Comparison of ENCODE assay signal across 8 cellular contexts in genomic region chr15:52790166-52790708, GRCh38. TPM values are rescaled to one million over a fixed set of nuclear protein-coding genes. Genes with fewer than 3 reads are reported as not detected.
A peak's percentile ranks its signal among the peaks of the same experiment; 100 is the strongest.
DNase-seq lines count a peak whose midpoint lies in the region; ATAC-seq and TF ChIP-seq lines count a peak whose summit lies in the region.

TSS of gene ONECUT1 (minus strand) at chr15:52790336. CDS start at chr15:52789884, 452 bp downstream.

- peak; percentile 60 for ATAC-seq in GM21423 (IDR thresholded peaks at IDR 0.05; ENCODE audit: unreplicated experiment)

- H3K4me3 ChIP-seq in HUES48 (ENCODE audit: low read depth, low read length) (peak within 1 kb of the TSS; percentile 66), astrocyte of the cerebellum (ENCODE audit: low read depth, low read length) (peak within 1 kb of the TSS; percentile 45), iPS-20b (ENCODE audit: low read length) (peak within 1 kb of the TSS; percentile 63), smooth muscle cell (peak within 1 kb of the TSS; percentile 71)

- H3K4me2 ChIP-seq in smooth muscle cell, result peak within 1 kb of the TSS; percentile 98

- H3K9ac ChIP-seq in HUES48 (ENCODE audit: low read depth, low read length) (no peak within 1 kb of the TSS), iPS-20b (ENCODE audit: low read depth, low read length) (no peak within 1 kb of the TSS), smooth muscle cell (ENCODE audit: low read depth) (no peak within 1 kb of the TSS)

- H3K27me3 ChIP-seq in HUES48 (ENCODE audit: control insufficient read depth, insufficient read depth, low read length) (peaks cover 99% of the 10 kb centered on the region), iPS-20b (ENCODE audit: insufficient read depth, low read length) (peaks cover 99% of the 10 kb centered on the region), smooth muscle cell (ENCODE audit: low read depth) (peaks cover 94% of the 10 kb centered on the region)

- DNase-seq in Daoy (ENCODE audit: low read depth), result peak; percentile 91
- DNase-seq in SHP77 treated with DMSO at 0.1 percent for 48 hours (lab: John Stamatoyannopoulos, UW), result peak; percentile 9
- no peak for DNase-seq in astrocyte of the cerebellum (ENCODE audit: low read depth)
- peak; percentile 51 for DNase-seq in smooth muscle cell (lab: John Stamatoyannopoulos, UW; ENCODE audit: unreplicated experiment)
- no peak for DNase-seq in NCI-H187 treated with DMSO at 0.1 percent for 48 hours (lab: John Stamatoyannopoulos, UW)

- in situ Hi-C loops in astrocyte of the cerebellum (cut with HindIII; ENCODE audit: low sequenced_read_pairs), result loop anchor here (25.0 kb wide), 1 partner anchor 922 kb away; no protein-coding TSS in a partner anchor

- H3K4me1 ChIP-seq in HUES48 (ENCODE audit: control insufficient read depth, insufficient read depth, low read length), result peaks cover 81% of the 10 kb centered on the region
- peaks cover 34% of the 10 kb centered on the region for H3K4me1 ChIP-seq in iPS-20b (ENCODE audit: insufficient read depth, low read length)
- H3K4me1 ChIP-seq in smooth muscle cell (ENCODE audit: low read depth), result peaks cover 18% of the 10 kb centered on the region

- no peaks in the 10 kb centered on the region for H3K36me3 ChIP-seq in HUES48 (ENCODE audit: control insufficient read depth, insufficient read depth, low read length)
- no peaks in the 10 kb centered on the region for H3K36me3 ChIP-seq in iPS-20b (ENCODE audit: insufficient read depth, low read depth, low read length)
- H3K36me3 ChIP-seq in smooth muscle cell (ENCODE audit: low read depth), result no peaks in the 10 kb centered on the region

- H3F3A ChIP-seq in smooth muscle cell (ENCODE audit: low read depth), result peaks cover 8% of the 10 kb centered on the region

- 2% methylated on average over 63 of the region's 65 CpGs for WGBS in smooth muscle cell (ENCODE audit: low lambda C conversion rate)

- H3K9me3 ChIP-seq in HUES48 (ENCODE audit: control insufficient read depth, insufficient read depth, low read length) (no peaks in the 10 kb centered on the region), iPS-20b (ENCODE audit: insufficient read depth, low read depth, low read length) (no peaks in the 10 kb centered on the region), smooth muscle cell (replicated peaks; ENCODE audit: low read depth) (no peaks in the 10 kb centered on the region)

- H3K79me2 ChIP-seq in smooth muscle cell (ENCODE audit: low read depth), result no peaks in the 10 kb centered on the region

- TF ChIP-seq CTCF in astrocyte of the cerebellum (IDR thresholded peaks at IDR 0.05; ENCODE audit: low read depth, low read length, missing control alignments) (no peak), smooth muscle cell (IDR thresholded peaks at IDR 0.05; ENCODE audit: borderline replicate concordance, insufficient read depth, poor library complexity, severe bottlenecking) (no peak)

- peaks cover 5% of the 10 kb centered on the region for H4K20me1 ChIP-seq in smooth muscle cell (ENCODE audit: low read depth)

- H3K27ac ChIP-seq in HUES48 (ENCODE audit: low read depth, low read length) (no peak within 1 kb of the TSS), iPS-20b (ENCODE audit: low read length) (no peak within 1 kb of the TSS), smooth muscle cell (ENCODE audit: low read depth) (no peak within 1 kb of the TSS)

- H2AFZ ChIP-seq in smooth muscle cell (ENCODE audit: low read depth), result peak within 1 kb of the TSS; percentile 95

RNA-seq across cellular contexts. Expression of gene ONECUT1, which starts in this region (rescaled TPM):
- 0.18 TPM in 1 of 2 replicates, not detected in the other for total RNA-seq in Daoy (2014; rRNA removed; shearing (Covaris generic))
- total RNA-seq in smooth muscle cell, result 0.99 and 2.5 TPM in 2 replicates
- 0.61 TPM in 1 of 2 replicates, not detected in the other for polyA plus RNA-seq in smooth muscle cell

Comparison
In these comparisons a context has a peak if more than half of its experiments do, and no peak if none do; other contexts are left out.
1. Peak in DNase-seq in Daoy; RNA of the gene not detected or under 1 TPM.
2. DNase-seq: peak in SHP77 treated with DMSO at 0.1 percent for 48 hours (single experiment) and smooth muscle cell (single experiment); none in astrocyte of the cerebellum (single experiment) and NCI-H187 treated with DMSO at 0.1 percent for 48 hours (single experiment).
3. Peak in every context shown above with its lines, with median percentiles within 50 percentile points of each other: H3K4me3 ChIP-seq.